In genomic region chr11:67367836-67368227, GRCh38 we compare ENCODE assay signal across 17 cellular contexts. TPM values are rescaled to one million over a fixed set of nuclear protein-coding genes. Genes with fewer than 3 reads are reported as not detected.
A peak's percentile ranks its signal among the peaks of the same experiment; 100 is the strongest.
DNase-seq lines count a peak whose midpoint lies in the region; ATAC-seq and TF ChIP-seq lines count a peak whose summit lies in the region.
"Had no signal": no experiment of that assay in that cellular context is flagged by ENCODE, and none has a peak within 500 bp of the region (broad histone marks: within the 10 kb centered on the region; RNA-seq: fewer than 3 reads in every experiment).

No MANE protein-coding gene starts in this region.

- TF ChIP-seq CTCF in Peyer's patch (IDR thresholded peaks at IDR 0.05): no peak

- peaks cover 28% of the 10 kb centered on the region for H3K4me1 ChIP-seq in CD4-positive, CD25-positive, alpha-beta regulatory T cell (ENCODE audit: control insufficient read depth, insufficient read depth, low read length, poor library complexity, severe bottlenecking)
- H3K4me1 ChIP-seq in Peyer's patch: peaks cover 0 to 66% (median 24%) of the 10 kb centered on the region in 4 donors

- H3K9me3 ChIP-seq in CD4-positive, CD25-positive, alpha-beta regulatory T cell (ENCODE audit: control insufficient read depth in 2 of 2, low read length in 2 of 2): no peaks in the 10 kb centered on the region
- H3K9me3 ChIP-seq in Peyer's patch: no peaks in the 10 kb centered on the region

- no peaks in the 10 kb centered on the region for H3K9me3 Mint-ChIP-seq in CD4-positive, CD25-positive, alpha-beta regulatory T cell
- no peaks in the 10 kb centered on the region for H3K9me3 Mint-ChIP-seq in immature natural killer cell
- no peaks in the 10 kb centered on the region for H3K9me3 Mint-ChIP-seq in stimulated activated memory B cell treated with anti-CD40 and anti-IgM and Interleukin-4, amounts not matched to agents 10 μg/mL and 1 μg/mL and 100 μg/mL, for 72 hours
- H3K9me3 Mint-ChIP-seq in T-helper 2 cell treated with Interferon-gamma antibody and Interleukin-4, amounts not matched to agents 5 μg/mL and 100 μg/mL, for 36 hours: no peaks in the 10 kb centered on the region
- H3K9me3 Mint-ChIP-seq: activated CD4-positive, alpha-beta memory T cell treated with anti-CD3 and anti-CD28 coated beads, Interleukin-2, amount 10 ng/mL, durations not matched to agents 7 days and 5 days; activated T-cell treated with anti-CD3 and anti-CD28 coated beads, Interleukin-2, amount 50 U/mL, for 72 hours had no signal

- H3K27me3 Mint-ChIP-seq in CD4-positive, CD25-positive, alpha-beta regulatory T cell: peaks cover 30% of the 10 kb centered on the region
- H3K27me3 Mint-ChIP-seq in immature natural killer cell (ENCODE audit: low read depth in 3 of 3): peaks cover 11 to 17% (median 16%) of the 10 kb centered on the region in 3 donors
- no peaks in the 10 kb centered on the region for H3K27me3 Mint-ChIP-seq in stimulated activated memory B cell treated with anti-CD40 and anti-IgM and Interleukin-4, amounts not matched to agents 10 μg/mL and 1 μg/mL and 100 μg/mL, for 72 hours
- H3K27me3 Mint-ChIP-seq in T-helper 2 cell treated with Interferon-gamma antibody and Interleukin-4, amounts not matched to agents 5 μg/mL and 100 μg/mL, for 36 hours (ENCODE audit: low read depth): peaks cover 57% of the 10 kb centered on the region

- H3K4me3 Mint-ChIP-seq in CD4-positive, CD25-positive, alpha-beta regulatory T cell: peak overlapping the region in 1 of 4 donors; percentile 29
- peak overlapping the region in 4 of 5 donors; percentile 26 to 67 (median 62) for H3K4me3 Mint-ChIP-seq in immature natural killer cell
- peak overlapping the region; percentile 39 for H3K4me3 Mint-ChIP-seq in stimulated activated memory B cell treated with anti-CD40 and anti-IgM and Interleukin-4, amounts not matched to agents 10 μg/mL and 1 μg/mL and 100 μg/mL, for 72 hours
- H3K4me3 Mint-ChIP-seq in T-helper 2 cell treated with Interferon-gamma antibody and Interleukin-4, amounts not matched to agents 5 μg/mL and 100 μg/mL, for 36 hours: no peak overlapping the region
- H3K4me3 Mint-ChIP-seq: activated CD4-positive, alpha-beta memory T cell treated with anti-CD3 and anti-CD28 coated beads, Interleukin-2, amount 10 ng/mL, durations not matched to agents 7 days and 5 days had no signal

- peaks cover 7% of the 10 kb centered on the region for H3K36me3 Mint-ChIP-seq in CD4-positive, CD25-positive, alpha-beta regulatory T cell
- peaks cover 5 to 18% (median 14%) of the 10 kb centered on the region in 3 donors for H3K36me3 Mint-ChIP-seq in immature natural killer cell
- H3K36me3 Mint-ChIP-seq in stimulated activated memory B cell treated with anti-CD40 and anti-IgM and Interleukin-4, amounts not matched to agents 10 μg/mL and 1 μg/mL and 100 μg/mL, for 72 hours: peaks cover 45% of the 10 kb centered on the region
- no peaks in the 10 kb centered on the region for H3K36me3 Mint-ChIP-seq in T-helper 2 cell treated with Interferon-gamma antibody and Interleukin-4, amounts not matched to agents 5 μg/mL and 100 μg/mL, for 36 hours (ENCODE audit: low read depth)

- no peak overlapping the region for H3K27ac ChIP-seq in CD4-positive, CD25-positive, alpha-beta regulatory T cell (ENCODE audit: insufficient read depth, low read length, poor library complexity, severe bottlenecking)
- peak overlapping the region in 3 of 4 donors; percentile 13 to 80 (median 60) for H3K27ac ChIP-seq in Peyer's patch
- H3K27ac ChIP-seq: KMS-11 had no signal

- H3K36me3 ChIP-seq in CD4-positive, CD25-positive, alpha-beta regulatory T cell (ENCODE audit: control insufficient read depth, insufficient read depth, low read length): no peaks in the 10 kb centered on the region
- peaks cover 0 to 8% (median 0%) of the 10 kb centered on the region in 3 donors for H3K36me3 ChIP-seq in Peyer's patch

- ATAC-seq in CD4-positive, CD25-positive, alpha-beta regulatory T cell (ENCODE audit: low read depth in 2 of 2): no peak
- ATAC-seq in stimulated activated memory B cell treated with anti-CD40 and anti-IgM and Interleukin-4, amounts not matched to agents 10 μg/mL and 1 μg/mL and 100 μg/mL, for 72 hours: no peak
- no peak for ATAC-seq in GM21576 (IDR thresholded peaks at IDR 0.05; ENCODE audit: unreplicated experiment)

- peaks cover 5 to 71% (median 40%) of the 10 kb centered on the region in 4 donors for H3K4me1 Mint-ChIP-seq in CD4-positive, CD25-positive, alpha-beta regulatory T cell
- peaks cover 76 to 79% of the 10 kb centered on the region in 2 donors for H3K4me1 Mint-ChIP-seq in immature natural killer cell
- H3K4me1 Mint-ChIP-seq in stimulated activated memory B cell treated with anti-CD40 and anti-IgM and Interleukin-4, amounts not matched to agents 10 μg/mL and 1 μg/mL and 100 μg/mL, for 72 hours: peaks cover 87% of the 10 kb centered on the region
- peaks cover 38% of the 10 kb centered on the region for H3K4me1 Mint-ChIP-seq in T-helper 2 cell treated with Interferon-gamma antibody and Interleukin-4, amounts not matched to agents 5 μg/mL and 100 μg/mL, for 36 hours (ENCODE audit: low read depth)

- H3K4me3 ChIP-seq in CD4-positive, CD25-positive, alpha-beta regulatory T cell (ENCODE audit: low read depth, low read length): no peak overlapping the region
- no peak overlapping the region for H3K4me3 ChIP-seq in Peyer's patch

- H3K27ac Mint-ChIP-seq in CD4-positive, CD25-positive, alpha-beta regulatory T cell: peak overlapping the region in 2 of 3 donors; percentile 62 to 72
- H3K27ac Mint-ChIP-seq in immature natural killer cell: peak overlapping the region in 5 of 6 donors; percentile 18 to 58 (median 31)
- H3K27ac Mint-ChIP-seq in stimulated activated memory B cell treated with anti-CD40 and anti-IgM and Interleukin-4, amounts not matched to agents 10 μg/mL and 1 μg/mL and 100 μg/mL, for 72 hours: peak overlapping the region; percentile 64
- H3K27ac Mint-ChIP-seq in T-helper 2 cell treated with Interferon-gamma antibody and Interleukin-4, amounts not matched to agents 5 μg/mL and 100 μg/mL, for 36 hours: no peak overlapping the region
- H3K27ac Mint-ChIP-seq: activated CD4-positive, alpha-beta memory T cell treated with anti-CD3 and anti-CD28 coated beads, Interleukin-2, amount 10 ng/mL, durations not matched to agents 7 days and 5 days had no signal

- no peaks in the 10 kb centered on the region for H3K27me3 ChIP-seq in CD4-positive, CD25-positive, alpha-beta regulatory T cell (ENCODE audit: control insufficient read depth, insufficient read depth, low read length)
- H3K27me3 ChIP-seq in Peyer's patch: no peaks in the 10 kb centered on the region

- TF ChIP-seq POLR2A in Peyer's patch (IDR thresholded peaks at IDR 0.05): no peak

- no peak for DNase-seq in CD4-positive, CD25-positive, alpha-beta regulatory T cell
- DNase-seq in Peyer's patch: no peak
- no peak for DNase-seq in immature natural killer cell
- DNase-seq in ecto neural progenitor cell (ENCODE audit: low spot score): no peak
- DNase-seq in NCI-H1048 (lab: John Stamatoyannopoulos, UW): no peak
- no peak for DNase-seq in T-helper 2 cell treated with Interferon-gamma antibody and Interleukin-4, amounts not matched to agents 5 μg/mL and 100 μg/mL, for 36 hours (ENCODE audit: low spot score)
- DNase-seq: central memory CD4-positive, alpha-beta T cell; DMS79 treated with DMSO at 0.1 percent for 48 hours; NCI-H1436 treated with DMSO at 0.1 percent for 48 hours; NCI-H510A had no signal

RNA-seq across cellular contexts. Expression of gene CLCF1, which starts 5.6 kb away (rescaled TPM):
- total RNA-seq in CD4-positive, CD25-positive, alpha-beta regulatory T cell: 3.0 TPM
- 1 to 10 TPM in 1 of 4 donors, under 1 TPM in 3; 0.10 to 1.3 (median 0.40) TPM for polyA plus RNA-seq in CD4-positive, CD25-positive, alpha-beta regulatory T cell
- total RNA-seq in Peyer's patch: 10 to 100 TPM in 2 of 4 donors, 1 to 10 TPM in 2; 1.2 to 14.9 (median 7.5) TPM
- 1 to 10 TPM in 1 of 3 donors, under 1 TPM in 1, not detected in 1; 0.34 to 2.2 TPM for polyA plus RNA-seq in immature natural killer cell

RNA-seq across cellular contexts. Expression of gene POLD4, which starts 14.5 kb away (rescaled TPM):
- 60.6 TPM for total RNA-seq in CD4-positive, CD25-positive, alpha-beta regulatory T cell
- polyA plus RNA-seq in CD4-positive, CD25-positive, alpha-beta regulatory T cell: 100 to 1,000 TPM; 103 to 127 (median 118) TPM
- 100 to 1,000 TPM in 3 of 4 donors, 10 to 100 TPM in 1; 74.3 to 329 (median 272) TPM for total RNA-seq in Peyer's patch
- polyA plus RNA-seq in immature natural killer cell: 100 to 1,000 TPM in 2 of 3 donors, 10 to 100 TPM in 1; 86.1 to 131 (median 118) TPM

RNA-seq across cellular contexts. Expression of gene RAD9A, which starts 24.0 kb away (rescaled TPM):
- total RNA-seq in CD4-positive, CD25-positive, alpha-beta regulatory T cell: 27.5 TPM
- polyA plus RNA-seq in CD4-positive, CD25-positive, alpha-beta regulatory T cell: 1 to 10 TPM; 3.5 to 6.7 (median 6.4) TPM
- 10 to 100 TPM; 37.0 to 73.4 (median 61.6) TPM for total RNA-seq in Peyer's patch
- 10 to 100 TPM; 10.2 to 12.8 (median 11.6) TPM for polyA plus RNA-seq in immature natural killer cell

RNA-seq across cellular contexts. Expression of gene PPP1CA, which starts 33.8 kb away (rescaled TPM):
- 160 TPM for total RNA-seq in CD4-positive, CD25-positive, alpha-beta regulatory T cell
- 100 to 1,000 TPM; 547 to 762 (median 622) TPM for polyA plus RNA-seq in CD4-positive, CD25-positive, alpha-beta regulatory T cell
- total RNA-seq in Peyer's patch: 100 to 1,000 TPM; 156 to 213 (median 177) TPM
- 1,000 to 10,000 TPM in 1 of 3 donors, 100 to 1,000 TPM in 2; 830 to 1,276 (median 950) TPM for polyA plus RNA-seq in immature natural killer cell

RNA-seq across cellular contexts. Expression of gene TBC1D10C, which starts 36.1 kb away (rescaled TPM):
- total RNA-seq in CD4-positive, CD25-positive, alpha-beta regulatory T cell: 312 TPM
- 100 to 1,000 TPM; 328 to 504 (median 378) TPM for polyA plus RNA-seq in CD4-positive, CD25-positive, alpha-beta regulatory T cell
- total RNA-seq in Peyer's patch: 10 to 100 TPM in 2 of 4 donors, 1 to 10 TPM in 2; 5.6 to 53.6 (median 9.3) TPM
- polyA plus RNA-seq in immature natural killer cell: 100 to 1,000 TPM; 396 to 531 (median 451) TPM
- total RNA-seq: frontal cortex, H4 had no signal
